1 cellular context compared by ENCODE assay signal in genomic region chr9:120913673-120914266, GRCh38.
TF ChIP-seq lines count a peak whose summit lies in the region.

No MANE protein-coding gene starts in this region.

TF ChIP-seq in HepG2, 621 proteins besides CTCF, POLR2A, EP300 and RAD21 (continued from another document):
- TF ChIP-seq PATZ1 (CRISPR knock-in tag; IDR thresholded peaks at IDR 0.05) (0 out of 2 replicates have a peak, but pooled peaks have one; percentile 8), ZMYM3 (CRISPR knock-in tag; IDR thresholded peaks at IDR 0.05) (peak; percentile 58), AGO2 (optimal IDR thresholded peaks at IDR 0.05; ENCODE audit: low read depth, low read length) (no peak), KMT2B (CRISPR knock-in tag; IDR thresholded peaks at IDR 0.05) (0 out of 2 replicates have a peak, but pooled peaks have one; percentile 37), ZNF768 (CRISPR knock-in tag; IDR thresholded peaks at IDR 0.05) (no peak), HHEX (CRISPR knock-in tag; IDR thresholded peaks at IDR 0.05) (no peak), ZBTB20 (CRISPR knock-in tag; IDR thresholded peaks at IDR 0.05; ENCODE audit: borderline replicate concordance, low read depth) (peak; percentile 44; the same call in 1 of the 2 replicates), FOXO4 (CRISPR knock-in tag; conservative IDR thresholded peaks at IDR 0.05) (0 out of 2 replicates have a peak, but pooled peaks have one; percentile 33), ZNF841 (CRISPR knock-in tag; IDR thresholded peaks at IDR 0.05; ENCODE audit: borderline replicate concordance) (no peak), SP140L (CRISPR knock-in tag; IDR thresholded peaks at IDR 0.05; ENCODE audit: borderline replicate concordance) (no peak), REST (IDR thresholded peaks at IDR 0.05; ENCODE audit: borderline replicate concordance in 1 of 2, low read depth in 1 of 2, low read length in 2 of 2) (peak; percentile 77 to 96), ZNF792 (CRISPR knock-in tag; IDR thresholded peaks at IDR 0.05) (0 out of 2 replicates have a peak, but pooled peaks have one; percentile 21), EHMT2 (IDR thresholded peaks at IDR 0.05; ENCODE audit: borderline replicate concordance, low read depth, low read length) (peak; percentile 97), THRA (CRISPR knock-in tag; IDR thresholded peaks at IDR 0.05; ENCODE audit: borderline replicate concordance) (no peak), MIER2 (CRISPR knock-in tag; IDR thresholded peaks at IDR 0.05) (peak; percentile 97), MIXL1 (CRISPR knock-in tag; IDR thresholded peaks at IDR 0.05) (no peak), SAP130 (CRISPR knock-in tag; IDR thresholded peaks at IDR 0.05; ENCODE audit: low read depth) (no peak), ZNF281 (CRISPR knock-in tag; IDR thresholded peaks at IDR 0.05; ENCODE audit: borderline replicate concordance) (peak; percentile 42; the same call in 1 of the 2 replicates), ZNF589 (CRISPR knock-in tag; conservative IDR thresholded peaks at IDR 0.05) (0 out of 2 replicates have a peak, but pooled peaks have one; percentile 36), ZIK1 (CRISPR knock-in tag; IDR thresholded peaks at IDR 0.05; ENCODE audit: borderline replicate concordance, low read depth) (no peak), HDAC2 (CRISPR knock-in tag; IDR thresholded peaks at IDR 0.05) (peak; percentile 13; the same call in 1 of the 2 replicates), MAZ (IDR thresholded peaks at IDR 0.05; ENCODE audit: borderline replicate concordance, low read depth, low read length) (peak; percentile 58; the same call in 1 of the 2 replicates), MAZ (CRISPR knock-in tag; IDR thresholded peaks at IDR 0.05; ENCODE audit: low read depth) (no peak)
TF ChIP-seq in HepG2: peak in this region for 15.
